11 cellular contexts compared by ENCODE assay signal in the genomic region with DNA sequence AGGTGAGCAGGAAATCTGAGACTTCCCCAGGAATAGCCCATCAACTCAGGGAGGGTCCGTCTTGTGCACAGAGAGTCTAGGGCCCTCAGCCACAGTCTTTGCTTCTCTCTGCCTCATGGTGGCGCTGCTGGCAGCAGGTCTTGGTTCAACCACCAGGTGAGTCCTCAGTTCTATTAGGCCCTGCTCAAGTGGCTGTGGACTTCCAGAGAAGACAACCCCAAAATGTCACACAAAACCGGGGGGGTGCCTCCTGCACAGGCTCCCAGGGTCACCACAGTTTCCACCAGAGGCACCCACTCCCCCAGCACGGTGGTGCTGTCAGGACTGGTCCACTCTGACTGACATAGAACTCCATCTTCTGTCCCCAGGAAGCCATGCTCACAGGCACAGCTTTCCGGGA. TPM values are rescaled to one million over a fixed set of nuclear protein-coding genes. Genes with fewer than 3 reads are reported as not detected.
DNase-seq lines count a peak whose midpoint lies in the region; ATAC-seq and TF ChIP-seq lines count a peak whose summit lies in the region.
"Had no signal": no experiment of that assay in that cellular context is flagged by ENCODE, and none has a peak within 500 bp of the region (broad histone marks: within the 10 kb centered on the region; RNA-seq: fewer than 3 reads in every experiment).

No MANE protein-coding gene starts in this region.

- peaks cover 15% of the 10 kb centered on the region for H3K27me3 Mint-ChIP-seq in WTC11 (ENCODE audit: low read depth)

- no peak for DNase-seq in AG09319 (ENCODE audit: extremely low read depth, low read depth)
- DNase-seq in WTC11 (ENCODE audit: low spot score): peak; percentile 73
- peak; percentile 72 for DNase-seq in left kidney (ENCODE audit: low read depth, low spot score)
- no peak for DNase-seq in stimulated activated CD4-positive, alpha-beta T cell treated with anti-CD3 and anti-CD28 coated beads, Interleukin-4, amount 100 ng/mL, for 24 hours
- no peak for DNase-seq in KG1 (lab: John Stamatoyannopoulos, UW)
- DNase-seq: effector memory CD8-positive, alpha-beta T cell; NK-92 treated with Interleukin-12 subunit alpha and Interleukin-12 subunit beta, amount 100 ng/mL, for 24 hours had no signal

- peaks cover 11% of the 10 kb centered on the region for H3K9me3 Mint-ChIP-seq in WTC11
- H3K9me3 Mint-ChIP-seq: effector memory CD8-positive, alpha-beta T cell had no signal

- peaks cover 25% of the 10 kb centered on the region for H3K4me1 Mint-ChIP-seq in WTC11

- no peak overlapping the region for H3K27ac Mint-ChIP-seq in WTC11
- H3K27ac Mint-ChIP-seq: effector memory CD8-positive, alpha-beta T cell had no signal

- ATAC-seq in WTC11: peak; percentile 75
- no peak for ATAC-seq in GM21360 (IDR thresholded peaks at IDR 0.05; ENCODE audit: unreplicated experiment)
- ATAC-seq in HG02571 (IDR thresholded peaks at IDR 0.05; ENCODE audit: unreplicated experiment): no peak
- ATAC-seq: effector memory CD8-positive, alpha-beta T cell had no signal

- POLR2A ChIA-PET in WTC11 (lab: Charles Lee): no interaction called here

- H3K4me3 Mint-ChIP-seq in WTC11: no peak overlapping the region
- H3K4me3 Mint-ChIP-seq: effector memory CD8-positive, alpha-beta T cell had no signal

- CTCF ChIA-PET in WTC11 (lab: Charles Lee): interaction anchor here (0.6 to 4.1 kb wide), 6 partner anchors 9 to 53 kb away, joined by 3 to 42 read pairs (median 4); a partner anchor contains a TSS

- H3K36me3 Mint-ChIP-seq in WTC11: peaks cover 4% of the 10 kb centered on the region; the same call in 1 of the 2 replicates

- TF ChIP-seq CTCF in AG09319 (IDR thresholded peaks at IDR 0.05; ENCODE audit: low read depth, low read length): 0 out of 2 replicates have a peak, but pooled peaks have one; percentile 4
- peak; percentile 57 for TF ChIP-seq CTCF in GM12873 (IDR thresholded peaks at IDR 0.05; ENCODE audit: insufficient read depth, low read depth, low read length, missing control alignments)
- peak; percentile 67 for TF ChIP-seq CTCF in WTC11 (IDR thresholded peaks at IDR 0.05)

TF ChIP-seq in WTC11, 78 proteins besides CTCF, POLR2A, EP300 and RAD21 (continues in another document):
- TF ChIP-seq ZNF671 (CRISPR knock-in tag; IDR thresholded peaks at IDR 0.05) (no peak), EMX1 (CRISPR knock-in tag; IDR thresholded peaks at IDR 0.05) (no peak), TEAD4 (CRISPR knock-in tag; IDR thresholded peaks at IDR 0.05) (no peak), PRRX2 (CRISPR knock-in tag; IDR thresholded peaks at IDR 0.05) (no peak), GTF2I (CRISPR knock-in tag; conservative IDR thresholded peaks at IDR 0.05) (no peak), FOXK1 (CRISPR knock-in tag; IDR thresholded peaks at IDR 0.05) (no peak), SMAD3 (CRISPR knock-in tag; IDR thresholded peaks at IDR 0.05; ENCODE audit: borderline replicate concordance) (no peak), NR3C1 (CRISPR knock-in tag; conservative IDR thresholded peaks at IDR 0.05; ENCODE audit: low read depth) (no peak), ETV6 (CRISPR knock-in tag; IDR thresholded peaks at IDR 0.05) (no peak), NR1H2 (CRISPR knock-in tag; IDR thresholded peaks at IDR 0.05) (no peak), ZNF396 (CRISPR knock-in tag; IDR thresholded peaks at IDR 0.05; ENCODE audit: borderline replicate concordance) (no peak), RELA (CRISPR knock-in tag; IDR thresholded peaks at IDR 0.05; ENCODE audit: borderline replicate concordance) (no peak)
- TF ChIP-seq, protein P1, sequence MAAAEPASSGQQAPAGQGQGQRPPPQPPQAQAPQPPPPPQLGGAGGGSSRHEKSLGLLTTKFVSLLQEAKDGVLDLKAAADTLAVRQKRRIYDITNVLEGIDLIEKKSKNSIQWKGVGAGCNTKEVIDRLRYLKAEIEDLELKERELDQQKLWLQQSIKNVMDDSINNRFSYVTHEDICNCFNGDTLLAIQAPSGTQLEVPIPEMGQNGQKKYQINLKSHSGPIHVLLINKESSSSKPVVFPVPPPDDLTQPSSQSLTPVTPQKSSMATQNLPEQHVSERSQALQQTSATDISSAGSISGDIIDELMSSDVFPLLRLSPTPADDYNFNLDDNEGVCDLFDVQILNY (CRISPR knock-in tag; IDR thresholded peaks at IDR 0.05): no peak
- TF ChIP-seq, protein P2, sequence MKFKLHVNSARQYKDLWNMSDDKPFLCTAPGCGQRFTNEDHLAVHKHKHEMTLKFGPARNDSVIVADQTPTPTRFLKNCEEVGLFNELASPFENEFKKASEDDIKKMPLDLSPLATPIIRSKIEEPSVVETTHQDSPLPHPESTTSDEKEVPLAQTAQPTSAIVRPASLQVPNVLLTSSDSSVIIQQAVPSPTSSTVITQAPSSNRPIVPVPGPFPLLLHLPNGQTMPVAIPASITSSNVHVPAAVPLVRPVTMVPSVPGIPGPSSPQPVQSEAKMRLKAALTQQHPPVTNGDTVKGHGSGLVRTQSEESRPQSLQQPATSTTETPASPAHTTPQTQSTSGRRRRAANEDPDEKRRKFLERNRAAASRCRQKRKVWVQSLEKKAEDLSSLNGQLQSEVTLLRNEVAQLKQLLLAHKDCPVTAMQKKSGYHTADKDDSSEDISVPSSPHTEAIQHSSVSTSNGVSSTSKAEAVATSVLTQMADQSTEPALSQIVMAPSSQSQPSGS (CRISPR knock-in tag; IDR thresholded peaks at IDR 0.05; ENCODE audit: borderline replicate concordance, low read depth): no peak
- TF ChIP-seq, protein P3, sequence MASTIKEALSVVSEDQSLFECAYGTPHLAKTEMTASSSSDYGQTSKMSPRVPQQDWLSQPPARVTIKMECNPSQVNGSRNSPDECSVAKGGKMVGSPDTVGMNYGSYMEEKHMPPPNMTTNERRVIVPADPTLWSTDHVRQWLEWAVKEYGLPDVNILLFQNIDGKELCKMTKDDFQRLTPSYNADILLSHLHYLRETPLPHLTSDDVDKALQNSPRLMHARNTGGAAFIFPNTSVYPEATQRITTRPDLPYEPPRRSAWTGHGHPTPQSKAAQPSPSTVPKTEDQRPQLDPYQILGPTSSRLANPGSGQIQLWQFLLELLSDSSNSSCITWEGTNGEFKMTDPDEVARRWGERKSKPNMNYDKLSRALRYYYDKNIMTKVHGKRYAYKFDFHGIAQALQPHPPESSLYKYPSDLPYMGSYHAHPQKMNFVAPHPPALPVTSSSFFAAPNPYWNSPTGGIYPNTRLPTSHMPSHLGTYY (CRISPR knock-in tag; IDR thresholded peaks at IDR 0.05): no peak
- TF ChIP-seq, protein P4, sequence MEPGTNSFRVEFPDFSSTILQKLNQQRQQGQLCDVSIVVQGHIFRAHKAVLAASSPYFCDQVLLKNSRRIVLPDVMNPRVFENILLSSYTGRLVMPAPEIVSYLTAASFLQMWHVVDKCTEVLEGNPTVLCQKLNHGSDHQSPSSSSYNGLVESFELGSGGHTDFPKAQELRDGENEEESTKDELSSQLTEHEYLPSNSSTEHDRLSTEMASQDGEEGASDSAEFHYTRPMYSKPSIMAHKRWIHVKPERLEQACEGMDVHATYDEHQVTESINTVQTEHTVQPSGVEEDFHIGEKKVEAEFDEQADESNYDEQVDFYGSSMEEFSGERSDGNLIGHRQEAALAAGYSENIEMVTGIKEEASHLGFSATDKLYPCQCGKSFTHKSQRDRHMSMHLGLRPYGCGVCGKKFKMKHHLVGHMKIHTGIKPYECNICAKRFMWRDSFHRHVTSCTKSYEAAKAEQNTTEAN (CRISPR knock-in tag; IDR thresholded peaks at IDR 0.05): no peak
- TF ChIP-seq, protein P5, sequence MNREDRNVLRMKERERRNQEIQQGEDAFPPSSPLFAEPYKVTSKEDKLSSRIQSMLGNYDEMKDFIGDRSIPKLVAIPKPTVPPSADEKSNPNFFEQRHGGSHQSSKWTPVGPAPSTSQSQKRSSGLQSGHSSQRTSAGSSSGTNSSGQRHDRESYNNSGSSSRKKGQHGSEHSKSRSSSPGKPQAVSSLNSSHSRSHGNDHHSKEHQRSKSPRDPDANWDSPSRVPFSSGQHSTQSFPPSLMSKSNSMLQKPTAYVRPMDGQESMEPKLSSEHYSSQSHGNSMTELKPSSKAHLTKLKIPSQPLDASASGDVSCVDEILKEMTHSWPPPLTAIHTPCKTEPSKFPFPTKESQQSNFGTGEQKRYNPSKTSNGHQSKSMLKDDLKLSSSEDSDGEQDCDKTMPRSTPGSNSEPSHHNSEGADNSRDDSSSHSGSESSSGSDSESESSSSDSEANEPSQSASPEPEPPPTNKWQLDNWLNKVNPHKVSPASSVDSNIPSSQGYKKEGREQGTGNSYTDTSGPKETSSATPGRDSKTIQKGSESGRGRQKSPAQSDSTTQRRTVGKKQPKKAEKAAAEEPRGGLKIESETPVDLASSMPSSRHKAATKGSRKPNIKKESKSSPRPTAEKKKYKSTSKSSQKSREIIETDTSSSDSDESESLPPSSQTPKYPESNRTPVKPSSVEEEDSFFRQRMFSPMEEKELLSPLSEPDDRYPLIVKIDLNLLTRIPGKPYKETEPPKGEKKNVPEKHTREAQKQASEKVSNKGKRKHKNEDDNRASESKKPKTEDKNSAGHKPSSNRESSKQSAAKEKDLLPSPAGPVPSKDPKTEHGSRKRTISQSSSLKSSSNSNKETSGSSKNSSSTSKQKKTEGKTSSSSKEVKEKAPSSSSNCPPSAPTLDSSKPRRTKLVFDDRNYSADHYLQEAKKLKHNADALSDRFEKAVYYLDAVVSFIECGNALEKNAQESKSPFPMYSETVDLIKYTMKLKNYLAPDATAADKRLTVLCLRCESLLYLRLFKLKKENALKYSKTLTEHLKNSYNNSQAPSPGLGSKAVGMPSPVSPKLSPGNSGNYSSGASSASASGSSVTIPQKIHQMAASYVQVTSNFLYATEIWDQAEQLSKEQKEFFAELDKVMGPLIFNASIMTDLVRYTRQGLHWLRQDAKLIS (CRISPR knock-in tag; IDR thresholded peaks at IDR 0.05; ENCODE audit: borderline replicate concordance): no peak
- TF ChIP-seq, protein P6, sequence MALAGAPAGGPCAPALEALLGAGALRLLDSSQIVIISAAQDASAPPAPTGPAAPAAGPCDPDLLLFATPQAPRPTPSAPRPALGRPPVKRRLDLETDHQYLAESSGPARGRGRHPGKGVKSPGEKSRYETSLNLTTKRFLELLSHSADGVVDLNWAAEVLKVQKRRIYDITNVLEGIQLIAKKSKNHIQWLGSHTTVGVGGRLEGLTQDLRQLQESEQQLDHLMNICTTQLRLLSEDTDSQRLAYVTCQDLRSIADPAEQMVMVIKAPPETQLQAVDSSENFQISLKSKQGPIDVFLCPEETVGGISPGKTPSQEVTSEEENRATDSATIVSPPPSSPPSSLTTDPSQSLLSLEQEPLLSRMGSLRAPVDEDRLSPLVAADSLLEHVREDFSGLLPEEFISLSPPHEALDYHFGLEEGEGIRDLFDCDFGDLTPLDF (CRISPR knock-in tag; IDR thresholded peaks at IDR 0.05): no peak

RNA-seq across cellular contexts. Expression of a gene that starts 2.4 kb away (rescaled TPM):
- total RNA-seq in WTC11 (2021): 0.20 TPM in 1 of 3 replicates, not detected in the others
- total RNA-seq: mononuclear cell had no signal

RNA-seq across cellular contexts. Expression of a gene that starts 11.1 kb away (rescaled TPM):
- 0.07 to 0.11 TPM in 2 of 3 replicates, not detected in the other for total RNA-seq in WTC11 (2021)
- total RNA-seq: mononuclear cell had no signal

RNA-seq across cellular contexts. Expression of a gene that starts 13.3 kb away (rescaled TPM):
- total RNA-seq in WTC11 (2021): 5.2 to 9.0 TPM (median 6.1 TPM) in 3 replicates

RNA-seq across cellular contexts. Expression of a gene that starts 13.4 kb away (rescaled TPM):
- total RNA-seq in WTC11 (2021): 90.6 to 97.8 TPM (median 95.9 TPM) in 3 replicates

RNA-seq across cellular contexts. Expression of a gene that starts 16.9 kb away (rescaled TPM):
- total RNA-seq in WTC11 (2021): not detected in 3 replicates
- total RNA-seq: mononuclear cell had no signal

Comparison
In these comparisons a context has a peak if more than half of its experiments do, and no peak if none do; other contexts are left out.
1. DNase-seq: peak in WTC11 (single experiment) and left kidney (single experiment); none in AG09319 (single experiment), stimulated activated CD4-positive, alpha-beta T cell treated with anti-CD3 and anti-CD28 coated beads, Interleukin-4, amount 100 ng/mL, for 24 hours (single experiment) and KG1 (single experiment).
2. CTCF ChIP-seq: peak in every context shown above with its lines; median percentile 67 in WTC11; 57 in GM12873; 4 in AG09319.